ENCODE assay signal across 20 cellular contexts in the genomic region with DNA sequence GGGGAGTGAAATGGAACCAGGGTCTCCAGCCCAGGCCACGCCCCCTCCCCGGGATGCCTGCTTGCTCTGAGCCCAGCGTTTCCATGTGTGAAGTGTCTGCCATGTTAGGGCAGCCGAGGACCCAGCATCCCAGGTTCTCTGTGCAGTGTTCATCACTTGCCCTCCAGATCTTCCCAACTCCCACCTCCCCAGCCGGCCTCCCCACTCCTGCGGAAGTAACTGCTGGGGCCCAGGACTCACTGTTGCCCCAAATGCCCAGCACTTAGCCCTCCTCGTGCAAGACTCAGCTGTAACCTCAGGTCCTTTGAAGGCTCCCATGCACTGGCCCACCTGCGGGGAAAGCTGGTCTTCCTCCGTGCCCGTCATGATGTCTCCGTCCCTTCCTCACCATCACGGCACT.
"Had no signal": no experiment of that assay in that cellular context is flagged by ENCODE, and none has a peak within 500 bp of the region (broad histone marks: within the 10 kb centered on the region; RNA-seq: fewer than 3 reads in every experiment).

No MANE protein-coding gene starts in this region.

- H3K27me3 ChIP-seq: colonic mucosa, ovary, right atrium auricular region, upper lobe of left lung, vagina had no signal

- H3K9me3 ChIP-seq: colonic mucosa, gastrocnemius medialis, ovary, right atrium auricular region, suprapubic skin, tibial artery, vagina had no signal

- H3K4me3 ChIP-seq: colonic mucosa, dorsolateral prefrontal cortex, gastrocnemius medialis, heart right ventricle, mucosa of descending colon, ovary, right atrium auricular region, suprapubic skin, tibial artery, upper lobe of left lung, vagina had no signal

- DNase-seq: effector CD8-positive, alpha-beta T cell; gastrocnemius medialis; heart right ventricle; hypothalamus; left cardiac atrium; mammary epithelial cell; mucosa of descending colon; naive thymus-derived CD8-positive, alpha-beta T cell; small intestine; stimulated activated CD4-positive, alpha-beta T cell treated with anti-CD3 and anti-CD28 coated beads, Interleukin-12 subunit alpha, Interleukin-12 subunit beta, amount 100 ng/mL, for 4 hours; stimulated activated naive CD4-positive, alpha-beta T cell; upper lobe of left lung had no signal

- H3K27ac ChIP-seq: colonic mucosa, dorsolateral prefrontal cortex, gastrocnemius medialis, heart right ventricle, ovary, right atrium auricular region, suprapubic skin, tibial artery, upper lobe of left lung, vagina had no signal

- H3K4me1 ChIP-seq: colonic mucosa, gastrocnemius medialis had no signal

- H3K36me3 ChIP-seq: colonic mucosa, gastrocnemius medialis, heart right ventricle, ovary, right atrium auricular region, suprapubic skin, tibial artery, upper lobe of left lung, vagina had no signal

- ATAC-seq: esophagus mucosa; gastrocnemius medialis; heart right ventricle; left cardiac atrium; mucosa of descending colon; naive thymus-derived CD8-positive, alpha-beta T cell had no signal
